In the genomic region with DNA sequence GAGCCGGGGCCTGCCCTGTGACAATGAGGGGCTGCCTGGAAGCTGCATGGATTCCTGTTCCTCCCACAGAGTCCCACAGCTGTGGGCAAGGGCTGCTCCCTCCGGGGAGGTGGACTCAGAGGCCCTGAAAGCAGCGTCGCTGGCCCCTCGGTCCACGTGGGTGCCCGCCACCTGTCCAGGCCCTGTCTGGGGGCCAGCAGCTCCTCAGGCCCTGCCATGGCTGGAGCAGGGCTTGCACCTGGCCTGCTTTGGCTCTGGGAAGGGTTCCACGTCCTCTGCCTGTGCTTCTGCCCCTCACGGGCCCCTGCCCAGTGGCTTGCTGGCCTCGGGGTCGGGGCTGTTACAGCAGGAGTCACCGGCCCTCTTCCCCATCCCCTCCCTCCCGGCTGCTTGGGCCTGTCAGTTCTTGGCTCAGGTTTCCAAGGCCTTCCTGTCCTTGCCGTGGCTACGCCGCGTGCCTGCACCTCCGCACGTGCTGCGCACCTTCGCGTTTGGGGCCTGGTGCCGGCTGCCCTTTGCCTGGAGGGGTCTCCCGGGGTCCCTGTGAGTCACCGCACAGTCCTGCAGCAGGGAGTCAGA, we compare ENCODE assay signal across 17 cellular contexts.
"Had no signal": no experiment of that assay in that cellular context is flagged by ENCODE, and none has a peak within 500 bp of the region (broad histone marks: within the 10 kb centered on the region; RNA-seq: fewer than 3 reads in every experiment).

No MANE protein-coding gene starts in this region.

- H3K4me3 ChIP-seq: cardiac muscle cell, colonic mucosa, heart right ventricle had no signal

- H3K27ac Mint-ChIP-seq: activated CD8-positive, alpha-beta memory T cell treated with anti-CD3 and anti-CD28 coated beads, Interleukin-2, amount 10 ng/mL, durations not matched to agents 7 days and 5 days; activated naive CD8-positive, alpha-beta T cell treated with anti-CD3 and anti-CD28 coated beads, Interleukin-2, amount 10 ng/mL, durations not matched to agents 7 days and 5 days had no signal

- H3K9me3 ChIP-seq: colonic mucosa, heart right ventricle had no signal

- H3K27me3 ChIP-seq: cardiac muscle cell, colonic mucosa, heart right ventricle had no signal

- DNase-seq: activated CD4-positive, alpha-beta T cell treated with anti-CD3 and anti-CD28 coated beads for 1 hour; activated CD4-positive, alpha-beta T cell treated with anti-CD3 and anti-CD28 coated beads, Interleukin-2, amount 50 U/mL, for 48 hours; activated CD8-positive, alpha-beta memory T cell treated with anti-CD3 and anti-CD28 coated beads, Interleukin-2, amount 10 ng/mL, durations not matched to agents 7 days and 5 days; activated naive CD8-positive, alpha-beta T cell treated with anti-CD3 and anti-CD28 coated beads, Interleukin-2, amount 10 ng/mL, durations not matched to agents 7 days and 5 days; activated T-cell treated with anti-CD3 and anti-CD28 coated beads, Interleukin-2, amount 50 U/mL, for 48 hours; aorta; colonic mucosa; effector CD4-positive, alpha-beta T cell; foreskin melanocyte; heart right ventricle; mesendoderm; stimulated activated CD4-positive, alpha-beta T cell treated with anti-CD3 and anti-CD28 coated beads, Interleukin-2, amount 100 ng/mL, for 24 hours; stimulated activated naive CD4-positive, alpha-beta T cell treated with Interleukin-2 at 50 U/mL for 16 hours had no signal

- FAIRE-seq: keratinocyte had no signal

- H3K9me3 Mint-ChIP-seq: activated naive CD8-positive, alpha-beta T cell treated with anti-CD3 and anti-CD28 coated beads, Interleukin-2, amount 10 ng/mL, durations not matched to agents 7 days and 5 days; neural crest cell had no signal

- H3K36me3 ChIP-seq: cardiac muscle cell, colonic mucosa had no signal

- ATAC-seq: activated CD8-positive, alpha-beta memory T cell treated with anti-CD3 and anti-CD28 coated beads, Interleukin-2, amount 10 ng/mL, durations not matched to agents 7 days and 5 days; right cardiac atrium had no signal

- H3K27ac ChIP-seq: cardiac muscle cell, colonic mucosa had no signal

- H3K36me3 Mint-ChIP-seq: activated CD8-positive, alpha-beta memory T cell treated with anti-CD3 and anti-CD28 coated beads, Interleukin-2, amount 10 ng/mL, durations not matched to agents 7 days and 5 days had no signal

- H3K27me3 Mint-ChIP-seq: activated CD8-positive, alpha-beta memory T cell treated with anti-CD3 and anti-CD28 coated beads, Interleukin-2, amount 10 ng/mL, durations not matched to agents 7 days and 5 days; activated naive CD8-positive, alpha-beta T cell treated with anti-CD3 and anti-CD28 coated beads, Interleukin-2, amount 10 ng/mL, durations not matched to agents 7 days and 5 days had no signal

- H3K4me3 Mint-ChIP-seq: activated CD8-positive, alpha-beta memory T cell treated with anti-CD3 and anti-CD28 coated beads, Interleukin-2, amount 10 ng/mL, durations not matched to agents 7 days and 5 days; activated naive CD8-positive, alpha-beta T cell treated with anti-CD3 and anti-CD28 coated beads, Interleukin-2, amount 10 ng/mL, durations not matched to agents 7 days and 5 days had no signal
